In genomic region chr10:89207181-89207800, GRCh38 we compare ENCODE assay signal across 8 cellular contexts. TPM values are rescaled to one million over a fixed set of nuclear protein-coding genes. Genes with fewer than 3 reads are reported as not detected.
DNase-seq lines count a peak whose midpoint lies in the region; ATAC-seq and TF ChIP-seq lines count a peak whose summit lies in the region.

TSS of gene CH25H (minus strand) at chr10:89207317. CDS start at chr10:89207292, 25 bp downstream.

- H3K36me3 ChIP-seq in BLaER1 treated with 17β-estradiol and CSF1 and Interleukin-3, amounts not matched to agents 10 nM and 100 nM, result no peaks in the 10 kb centered on the region
- no peaks in the 10 kb centered on the region for H3K36me3 ChIP-seq in iPS DF 6.9 (ENCODE audit: control insufficient read depth, insufficient read depth, low read length)
- no peaks in the 10 kb centered on the region for H3K36me3 ChIP-seq in rectal smooth muscle tissue (ENCODE audit: control insufficient read depth, insufficient read depth, low read length)

- peak within 1 kb of the TSS; percentile 4 to 96 (median 63); a peak in 19 of 22 replicates for H3K9ac ChIP-seq in BLaER1 treated with 17β-estradiol and CSF1 and Interleukin-3, amounts not matched to agents 10 nM and 100 nM
- H3K9ac ChIP-seq in rectal smooth muscle tissue (ENCODE audit: low read length), result peak within 1 kb of the TSS; percentile 11

- ATAC-seq in GM19463 (IDR thresholded peaks at IDR 0.05; ENCODE audit: unreplicated experiment), result no peak

- peak within 1 kb of the TSS; percentile 62 for H3K4me3 Mint-ChIP-seq in MCF 10A (ENCODE audit: unreplicated experiment)

- WGBS in iPS DF 6.9 (ENCODE audit: insufficient coverage, insufficient read length), result no CpG with 5 or more reads among the region's 28 CpGs

- H3K9me3 ChIP-seq in BLaER1 treated with 17β-estradiol and CSF1 and Interleukin-3, amounts not matched to agents 10 nM and 100 nM (replicated peaks in 1 of 11), result no peaks in the 10 kb centered on the region
- no peaks in the 10 kb centered on the region for H3K9me3 ChIP-seq in iPS DF 6.9 (ENCODE audit: control insufficient read depth, insufficient read depth, low read length)

- H3K4me1 ChIP-seq in BLaER1 treated with 17β-estradiol and CSF1 and Interleukin-3, amounts not matched to agents 10 nM and 100 nM, result peaks cover 40 to 66% (median 45%) of the 10 kb centered on the region in 10 experiments
- peaks cover 4% of the 10 kb centered on the region for H3K4me1 ChIP-seq in iPS DF 6.9 (ENCODE audit: control insufficient read depth, insufficient read depth, low read length)
- H3K4me1 ChIP-seq in rectal smooth muscle tissue (ENCODE audit: control insufficient read depth, insufficient read depth, low read length), result peaks cover 7% of the 10 kb centered on the region

- peak within 1 kb of the TSS; percentile 53 to 67 (median 60) for H3K4me3 ChIP-seq in BLaER1 treated with 17β-estradiol and CSF1 and Interleukin-3, amounts not matched to agents 10 nM and 100 nM
- H3K4me3 ChIP-seq in iPS DF 6.9 (ENCODE audit: low read length) (peak within 1 kb of the TSS; percentile 41; the same call in 1 of the 2 replicates), rectal smooth muscle tissue (ENCODE audit: low read length) (peak within 1 kb of the TSS; percentile 81)

- peak within 1 kb of the TSS in 6 of 11 experiments; percentile 3 to 98 (median 68); a peak in 9 of 22 replicates for H3K27ac ChIP-seq in BLaER1 treated with 17β-estradiol and CSF1 and Interleukin-3, amounts not matched to agents 10 nM and 100 nM
- no peak within 1 kb of the TSS for H3K27ac ChIP-seq in iPS DF 6.9 (ENCODE audit: low read length)
- peak within 1 kb of the TSS; percentile 47 for H3K27ac ChIP-seq in rectal smooth muscle tissue (ENCODE audit: low read depth, low read length)

- H3K36me3 Mint-ChIP-seq in MCF 10A (ENCODE audit: insufficient read depth, unreplicated experiment), result no peaks in the 10 kb centered on the region

- peak; percentile 59 for DNase-seq in HEK293T (ENCODE audit: extremely low spot score)
- DNase-seq in T follicular helper cell (ENCODE audit: low read depth), result peak; percentile 21
- peak; percentile 69 for DNase-seq in MCF 10A (ENCODE audit: unreplicated experiment)
- DNase-seq in iPS DF 6.9 (ENCODE audit: low read depth, low spot score), result no peak
- no peak for DNase-seq in NCI-H446 treated with DMSO at 0.1 percent for 48 hours (lab: John Stamatoyannopoulos, UW)

- BruUV-seq in MCF 10A (replicated peaks; lab: Mats Ljungman, UMichigan), result no TSS peak

- CTCF ChIA-PET in HEK293T (lab: Yijun Ruan, JAX) (interaction anchor here (1.1 to 1.7 kb wide), 6 partner anchors 11 to 275 kb away, joined by 3 to 7 read pairs (median 4); no protein-coding TSS in a partner anchor), MCF 10A (lab: Yijun Ruan, JAX) (interaction anchor here (0.6 to 4.4 kb wide), 12 partner anchors 8 to 485 kb away, joined by 3 to 31 read pairs (median 4); partner anchors contain the start of gene LIPA)

- no peak for TF ChIP-seq CTCF in MCF 10A (IDR thresholded peaks at IDR 0.05; ENCODE audit: unreplicated experiment)

- POLR2A ChIA-PET in HEK293T (lab: Yijun Ruan, JAX), result interaction anchor here (0.7 kb wide), 1 partner anchor 217 kb away, joined by 3 read pairs; no protein-coding TSS in a partner anchor
- POLR2A ChIA-PET in MCF 10A (lab: Yijun Ruan, JAX), result interaction anchor here (0.9 to 1.2 kb wide), 7 partner anchors 35 to 217 kb away, joined by 3 to 7 read pairs (median 3); no protein-coding TSS in a partner anchor

- no peaks in the 10 kb centered on the region for H3K9me3 Mint-ChIP-seq in MCF 10A (ENCODE audit: unreplicated experiment)

- H3K27ac Mint-ChIP-seq in MCF 10A (ENCODE audit: low read depth, unreplicated experiment), result no peak within 1 kb of the TSS

- H4K20me1 ChIP-seq in BLaER1 treated with 17β-estradiol and CSF1 and Interleukin-3, amounts not matched to agents 10 nM and 100 nM, result peaks cover 0 to 21% (median 6%) of the 10 kb centered on the region in 11 experiments; a peak in 9 of 22 replicates

- peaks cover 0 to 66% (median 57%) of the 10 kb centered on the region in 11 experiments; a peak in 20 of 22 replicates for H3K27me3 ChIP-seq in BLaER1 treated with 17β-estradiol and CSF1 and Interleukin-3, amounts not matched to agents 10 nM and 100 nM
- H3K27me3 ChIP-seq in iPS DF 6.9 (ENCODE audit: control insufficient read depth, insufficient read depth, low read length) (peaks cover 22% of the 10 kb centered on the region), rectal smooth muscle tissue (ENCODE audit: control insufficient read depth, insufficient read depth, low read length) (peaks cover 11% of the 10 kb centered on the region)

- H3K27me3 Mint-ChIP-seq in MCF 10A (ENCODE audit: insufficient read depth, unreplicated experiment), result no peaks in the 10 kb centered on the region

- H3K4me1 Mint-ChIP-seq in MCF 10A (ENCODE audit: insufficient read depth, unreplicated experiment), result peaks cover 6% of the 10 kb centered on the region

- H3K4me2 ChIP-seq in BLaER1 treated with 17β-estradiol and CSF1 and Interleukin-3, amounts not matched to agents 10 nM and 100 nM, result peak within 1 kb of the TSS; percentile 82 to 100 (median 95)

- intact Hi-C loops in MCF 10A (cut with micrococcal nuclease), result no loop called here

TF ChIP-seq in HEK293T, 16 proteins besides CTCF, POLR2A, EP300 and RAD21:
- TF ChIP-seq L3MBTL2 (conservative IDR thresholded peaks at IDR 0.05) (peak; percentile 55), ARNT (IDR thresholded peaks at IDR 0.05) (no peak)

RNA-seq across cellular contexts. Expression of gene CH25H, which starts in this region (rescaled TPM):
- not detected in 2 replicates for total RNA-seq in MCF 10A (2022)

Comparison
In these comparisons a context has a peak if more than half of its experiments do, and no peak if none do; other contexts are left out.
1. Peak in DNase-seq in MCF 10A; RNA of the gene not detected or under 1 TPM.
2. DNase-seq: peak in HEK293T (single experiment) and T follicular helper cell (single experiment); none in iPS DF 6.9 (single experiment) and NCI-H446 treated with DMSO at 0.1 percent for 48 hours (single experiment).
3. Peak in every context shown above with its lines, with median percentiles within 50 percentile points of each other: H3K4me3 ChIP-seq.